26 cellular contexts compared by ENCODE assay signal in genomic region chr3:99630815-99631214, GRCh38. TPM values are rescaled to one million over a fixed set of nuclear protein-coding genes. Genes with fewer than 3 reads are reported as not detected.
"Had no signal": no experiment of that assay in that cellular context is flagged by ENCODE, and none has a peak within 500 bp of the region (broad histone marks: within the 10 kb centered on the region; RNA-seq: fewer than 3 reads in every experiment).

No MANE protein-coding gene starts in this region.

- H3K4me1 ChIP-seq: gastrocnemius medialis, left lung, neural progenitor cell, parathyroid adenoma, prostate gland, right atrium auricular region, suprapubic skin, transverse colon, vagina had no signal

- H3K27me3 ChIP-seq: right atrium auricular region, suprapubic skin, vagina had no signal

- FAIRE-seq: endometrium had no signal

- H3K79me2 ChIP-seq: parathyroid adenoma had no signal

- H3K27ac ChIP-seq: gastrocnemius medialis, left lung, neural progenitor cell, parathyroid adenoma, prostate gland, right atrium auricular region, suprapubic skin, transverse colon, vagina had no signal

- H3K9me3 ChIP-seq: gastrocnemius medialis, left lung, prostate gland, right atrium auricular region, suprapubic skin, transverse colon, vagina had no signal

- H2AFZ ChIP-seq: neural progenitor cell, parathyroid adenoma had no signal

- H3K4me3 ChIP-seq: gastrocnemius medialis, left lung, neural progenitor cell, prostate gland, right atrium auricular region, smooth muscle cell, suprapubic skin, transverse colon, vagina had no signal

- H3K4me3 Mint-ChIP-seq: effector memory CD8-positive, alpha-beta T cell; naive thymus-derived CD4-positive, alpha-beta T cell; nephron; neural progenitor cell; stimulated activated naive CD8-positive, alpha-beta T cell treated with anti-CD3 and anti-CD28 coated beads, Interleukin-15, amount 100 ng/mL, for 72 hours had no signal

- H3K36me3 ChIP-seq: gastrocnemius medialis, left lung, neural progenitor cell, prostate gland, right atrium auricular region, suprapubic skin, transverse colon, vagina had no signal

- H3K4me2 ChIP-seq: neural progenitor cell, smooth muscle cell had no signal

- DNase-seq: cortex of kidney; effector memory CD8-positive, alpha-beta T cell; gastrocnemius medialis; head of caudate nucleus; left cardiac atrium; left lung; mesendoderm; midbrain; naive thymus-derived CD4-positive, alpha-beta T cell; stimulated activated CD4-positive, alpha-beta T cell treated with anti-CD3 and anti-CD28 coated beads, Interleukin-12 subunit alpha, Interleukin-12 subunit beta, amount 100 ng/mL, for 4 hours; stimulated activated CD4-positive, alpha-beta T cell treated with anti-CD3 and anti-CD28 coated beads, Interleukin-1b, Interleukin-23, amount 100 ng/mL, for 48 hours; stimulated activated CD4-positive, alpha-beta T cell treated with anti-CD3 and anti-CD28 coated beads, Interleukin-4, amount 100 ng/mL, for 1 hour; stimulated activated CD8-positive, alpha-beta memory T cell treated with anti-CD3 and anti-CD28 coated beads, Interleukin-4, amount 100 ng/mL, for 48 hours; stimulated activated naive CD4-positive, alpha-beta T cell; stimulated activated naive CD8-positive, alpha-beta T cell treated with anti-CD3 and anti-CD28 coated beads, Interleukin-15, amount 100 ng/mL, for 72 hours; transverse colon had no signal

- H3K4me1 Mint-ChIP-seq: nephron, neural progenitor cell had no signal

- H3K9me3 Mint-ChIP-seq: nephron; neural progenitor cell; stimulated activated naive CD8-positive, alpha-beta T cell treated with anti-CD3 and anti-CD28 coated beads, Interleukin-15, amount 100 ng/mL, for 72 hours had no signal

- H3K36me3 Mint-ChIP-seq: naive thymus-derived CD4-positive, alpha-beta T cell; neural progenitor cell had no signal

- ATAC-seq: effector memory CD8-positive, alpha-beta T cell; gastrocnemius medialis; left cardiac atrium; left lung; naive thymus-derived CD4-positive, alpha-beta T cell; sciatic nerve; stimulated activated naive CD8-positive, alpha-beta T cell treated with anti-CD3 and anti-CD28 coated beads, Interleukin-15, amount 100 ng/mL, for 72 hours had no signal

- H3K27ac Mint-ChIP-seq: effector memory CD8-positive, alpha-beta T cell; naive thymus-derived CD4-positive, alpha-beta T cell; nephron; neural progenitor cell; stimulated activated naive CD8-positive, alpha-beta T cell treated with anti-CD3 and anti-CD28 coated beads, Interleukin-15, amount 100 ng/mL, for 72 hours had no signal

RNA-seq across cellular contexts. Expression of gene COL8A1, which starts 7.6 kb away (rescaled TPM):
- polyA plus RNA-seq: naive thymus-derived CD4-positive, alpha-beta T cell had no signal
